15 cellular contexts compared by ENCODE assay signal in the genomic region with DNA sequence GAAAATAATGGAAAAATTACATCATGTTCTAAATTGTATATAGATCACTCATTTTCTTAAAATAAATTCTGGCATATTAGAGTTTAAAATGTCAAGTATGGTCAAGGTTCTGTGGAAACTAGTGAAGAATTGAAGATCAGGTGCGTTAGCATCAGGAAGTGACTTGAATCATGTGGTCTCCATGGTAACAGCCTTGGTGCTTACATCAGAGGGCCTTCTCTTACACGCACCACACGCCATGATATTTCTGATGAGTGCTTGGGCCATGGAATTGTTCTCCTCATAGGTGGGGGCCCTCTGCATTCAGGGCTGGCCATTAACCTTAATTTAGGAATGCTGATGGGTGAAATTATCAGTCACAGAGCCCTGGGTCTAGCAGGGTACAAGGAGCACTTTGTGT.
"Had no signal": no experiment of that assay in that cellular context is flagged by ENCODE, and none has a peak within 500 bp of the region (broad histone marks: within the 10 kb centered on the region; RNA-seq: fewer than 3 reads in every experiment).

No MANE protein-coding gene starts in this region.

- ATAC-seq: foreskin keratinocyte; naive thymus-derived CD8-positive, alpha-beta T cell; right lobe of liver; T-cell had no signal

- H3K9me3 Mint-ChIP-seq: activated CD4-positive, alpha-beta memory T cell treated with anti-CD3 and anti-CD28 coated beads, Interleukin-2, amount 10 ng/mL, durations not matched to agents 7 days and 5 days; naive thymus-derived CD8-positive, alpha-beta T cell; T-cell had no signal

- H3K4me3 Mint-ChIP-seq: activated CD4-positive, alpha-beta memory T cell treated with anti-CD3 and anti-CD28 coated beads, Interleukin-2, amount 10 ng/mL, durations not matched to agents 7 days and 5 days; naive thymus-derived CD8-positive, alpha-beta T cell; T-cell had no signal

- H3K4me1 Mint-ChIP-seq: activated CD4-positive, alpha-beta memory T cell treated with anti-CD3 and anti-CD28 coated beads, Interleukin-2, amount 10 ng/mL, durations not matched to agents 7 days and 5 days had no signal

- H3K27me3 Mint-ChIP-seq: activated CD4-positive, alpha-beta memory T cell treated with anti-CD3 and anti-CD28 coated beads, Interleukin-2, amount 10 ng/mL, durations not matched to agents 7 days and 5 days; naive thymus-derived CD8-positive, alpha-beta T cell; T-cell had no signal

- DNase-seq: activated CD4-positive, alpha-beta memory T cell treated with anti-CD3 and anti-CD28 coated beads, Interleukin-2, amount 10 ng/mL, durations not matched to agents 7 days and 5 days; activated CD8-positive, alpha-beta memory T cell treated with anti-CD3 and anti-CD28 coated beads, Interleukin-2, amount 50 U/mL, for 4 hours; activated naive CD4-positive, alpha-beta T cell treated with anti-CD3 and anti-CD28 coated beads, Interleukin-2, amount 50 U/mL, for 16 hours; aorta; cerebellar nuclear complex; effector CD8-positive, alpha-beta T cell; foreskin keratinocyte; mesenchymal stem cell; occipital lobe; right lobe of liver; SK-N-SH; T-cell; T-helper 9 cell; thyroid gland had no signal

- H3K27ac Mint-ChIP-seq: activated CD4-positive, alpha-beta memory T cell treated with anti-CD3 and anti-CD28 coated beads, Interleukin-2, amount 10 ng/mL, durations not matched to agents 7 days and 5 days; T-cell had no signal
